In the genomic region with DNA sequence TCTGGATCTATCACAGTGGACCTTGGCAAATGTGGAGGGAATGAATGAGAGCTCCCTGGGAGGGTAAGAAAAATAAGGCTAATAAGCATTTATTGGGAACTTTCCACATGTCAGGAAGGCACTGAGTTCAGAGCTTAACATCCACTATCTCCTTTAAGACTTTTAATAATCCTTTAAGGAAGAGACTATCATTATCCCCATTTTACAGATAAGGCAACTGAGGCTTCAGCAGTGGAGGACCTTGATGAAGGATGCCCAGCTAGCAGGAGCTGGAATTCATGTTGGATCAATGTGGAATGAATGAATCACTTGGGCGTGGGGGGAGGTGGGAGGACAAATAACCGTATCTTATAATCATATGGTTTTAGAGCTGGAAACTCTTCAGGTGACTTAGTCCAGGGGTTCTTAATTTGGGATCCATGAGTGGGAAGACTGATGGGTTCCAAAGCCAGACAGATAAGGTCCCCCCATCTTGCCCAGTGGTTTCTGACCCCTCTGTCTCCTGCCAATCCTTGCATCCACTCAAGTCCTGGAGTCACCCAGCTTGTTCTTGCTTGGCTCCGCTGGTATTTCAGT, we compare ENCODE assay signal across 10 cellular contexts.
"Had no signal": no experiment of that assay in that cellular context is flagged by ENCODE, and none has a peak within 500 bp of the region (broad histone marks: within the 10 kb centered on the region; RNA-seq: fewer than 3 reads in every experiment).

No MANE protein-coding gene starts in this region.

- DNase-seq: GM23248, GOT3, H7, H9, HCEC 1CT, HFFc6 had no signal

- H3K36me3 ChIP-seq: HAP-1 had no signal

- H3K9me3 Mint-ChIP-seq: GM23338, H9, HFFc6 had no signal

- H3K27ac Mint-ChIP-seq: GM23338, H9, HFFc6 had no signal

- H3K4me1 ChIP-seq: HAP-1 had no signal

- H2AFZ ChIP-seq: GM23248, GM23338 had no signal

- H3K9me3 ChIP-seq: HAP-1 had no signal

- H3K4me1 Mint-ChIP-seq: GM23338, H9 had no signal

- FAIRE-seq: H54 had no signal

- H3K4me3 Mint-ChIP-seq: GM23338, H9, HFFc6 had no signal

- H3K9ac ChIP-seq: GM23248 had no signal

- H3K27ac ChIP-seq: GM23248 had no signal

- H3K4me3 ChIP-seq: GM23248, HAP-1 had no signal

- ATAC-seq: HCT116 had no signal
